In genomic region chrX:138847930-138848329, GRCh38 we compare ENCODE assay signal across 14 cellular contexts.
DNase-seq lines count a peak whose midpoint lies in the region; ATAC-seq, FAIRE-seq and TF ChIP-seq lines count a peak whose summit lies in the region.
"Had no signal": no experiment of that assay in that cellular context is flagged by ENCODE, and none has a peak within 500 bp of the region (broad histone marks: within the 10 kb centered on the region; RNA-seq: fewer than 3 reads in every experiment).

No MANE protein-coding gene starts in this region.

- DNase-seq in Daoy (ENCODE audit: low read depth) (peak; percentile 3), NCI-H69 (lab: John Stamatoyannopoulos, UW) (peak; percentile 13), dermis microvascular lymphatic vessel endothelial cell (ENCODE audit: low read depth in 2 of 2) (peak; percentile 9 to 12), myocyte (ENCODE audit: low read depth) (peak; percentile 20), H54 (ENCODE audit: insufficient read length, low spot score) (no peak), aorta (no peak), natural killer cell (no peak)
- DNase-seq in activated CD4-positive, alpha-beta T cell treated with anti-CD3 and anti-CD28 coated beads, Interleukin-2, amount 10 ng/mL, durations not matched to agents 7 days and 5 days = no peak
- DNase-seq: activated naive CD4-positive, alpha-beta T cell treated with anti-CD3 and anti-CD28 coated beads for 36 hours; naive B cell; NCI-H2171 treated with DMSO at 0.1 percent for 48 hours had no signal

- no peak overlapping the region for H3K27ac Mint-ChIP-seq in natural killer cell
- H3K27ac Mint-ChIP-seq in activated CD4-positive, alpha-beta T cell treated with anti-CD3 and anti-CD28 coated beads, Interleukin-2, amount 10 ng/mL, durations not matched to agents 7 days and 5 days = no peak overlapping the region
- H3K27ac Mint-ChIP-seq: activated naive CD4-positive, alpha-beta T cell treated with anti-CD3 and anti-CD28 coated beads for 36 hours; naive B cell had no signal

- no peak for FAIRE-seq in H54 (lab: Jason Lieb, UNC)
- FAIRE-seq: TTC549 had no signal

- H3K4me3 Mint-ChIP-seq in natural killer cell = no peak overlapping the region
- no peak overlapping the region for H3K4me3 Mint-ChIP-seq in activated CD4-positive, alpha-beta T cell treated with anti-CD3 and anti-CD28 coated beads, Interleukin-2, amount 10 ng/mL, durations not matched to agents 7 days and 5 days
- H3K4me3 Mint-ChIP-seq: activated naive CD4-positive, alpha-beta T cell treated with anti-CD3 and anti-CD28 coated beads for 36 hours; naive B cell had no signal

- no peaks in the 10 kb centered on the region for H3K36me3 Mint-ChIP-seq in natural killer cell
- no peaks in the 10 kb centered on the region for H3K36me3 Mint-ChIP-seq in activated CD4-positive, alpha-beta T cell treated with anti-CD3 and anti-CD28 coated beads, Interleukin-2, amount 10 ng/mL, durations not matched to agents 7 days and 5 days (ENCODE audit: low read depth)
- H3K36me3 Mint-ChIP-seq: naive B cell had no signal

- CTCF ChIA-PET in activated CD4-positive, alpha-beta T cell treated with anti-CD3 and anti-CD28 coated beads, Interleukin-2, amount 10 ng/mL, durations not matched to agents 7 days and 5 days (lab: Charles Lee) = no interaction called here

- no peaks in the 10 kb centered on the region for H3K36me3 ChIP-seq in aorta (ENCODE audit: control insufficient read depth in 1 of 2, insufficient read depth in 2 of 2, low read length in 1 of 2)
- H3K36me3 ChIP-seq: esophagus muscularis mucosa had no signal

- intact Hi-C loops in aorta (cut with DNase I) = no loop called here
- intact Hi-C loops in natural killer cell (cut with micrococcal nuclease) = no loop called here

- H3K27me3 Mint-ChIP-seq in natural killer cell (ENCODE audit: low read depth in 2 of 2) = peaks cover 0 to 20% of the 10 kb centered on the region in 2 donors
- no peaks in the 10 kb centered on the region for H3K27me3 Mint-ChIP-seq in activated CD4-positive, alpha-beta T cell treated with anti-CD3 and anti-CD28 coated beads, Interleukin-2, amount 10 ng/mL, durations not matched to agents 7 days and 5 days
- H3K27me3 Mint-ChIP-seq: naive B cell had no signal

- H3K27ac ChIP-seq in aorta (ENCODE audit: low read depth in 1 of 2, low read length in 2 of 2) = no peak overlapping the region
- H3K27ac ChIP-seq: esophagus muscularis mucosa had no signal

- no peaks in the 10 kb centered on the region for H3K4me1 Mint-ChIP-seq in natural killer cell
- no peaks in the 10 kb centered on the region for H3K4me1 Mint-ChIP-seq in activated CD4-positive, alpha-beta T cell treated with anti-CD3 and anti-CD28 coated beads, Interleukin-2, amount 10 ng/mL, durations not matched to agents 7 days and 5 days
- H3K4me1 Mint-ChIP-seq: naive B cell had no signal

- ATAC-seq in aorta (ENCODE audit: low FRiP score) (no peak), natural killer cell (no peak)
- ATAC-seq: Right ventricle myocardium inferior had no signal

- H3K27me3 ChIP-seq in aorta (ENCODE audit: control insufficient read depth in 1 of 2, insufficient read depth in 2 of 2, low read length in 1 of 2) = no peaks in the 10 kb centered on the region
- H3K27me3 ChIP-seq: esophagus muscularis mucosa had no signal

- TF ChIP-seq CTCF in natural killer cell (IDR thresholded peaks at IDR 0.05) = no peak

- no peak for TF ChIP-seq POLR2A in H54 (IDR thresholded peaks at IDR 0.05; ENCODE audit: low read depth, low read length)

- 35 to 50% methylated on average over 3 of the region's 3 CpGs for WGBS in aorta, 2 donors

- H3K4me1 ChIP-seq in aorta (ENCODE audit: control insufficient read depth in 1 of 2, insufficient read depth in 2 of 2, low read length in 2 of 2) = no peaks in the 10 kb centered on the region
- H3K4me1 ChIP-seq: esophagus muscularis mucosa had no signal

- H3K9me3 ChIP-seq in aorta (ENCODE audit: control insufficient read depth, low read length) = no peaks in the 10 kb centered on the region
- H3K9me3 ChIP-seq: esophagus muscularis mucosa had no signal

- H3K9me3 Mint-ChIP-seq in natural killer cell = peaks cover 0 to 2% of the 10 kb centered on the region in 2 donors
- H3K9me3 Mint-ChIP-seq in activated CD4-positive, alpha-beta T cell treated with anti-CD3 and anti-CD28 coated beads, Interleukin-2, amount 10 ng/mL, durations not matched to agents 7 days and 5 days = no peaks in the 10 kb centered on the region

- POLR2A ChIA-PET in activated CD4-positive, alpha-beta T cell treated with anti-CD3 and anti-CD28 coated beads, Interleukin-2, amount 10 ng/mL, durations not matched to agents 7 days and 5 days (lab: Charles Lee) = no interaction called here

- no peak overlapping the region for H3K4me3 ChIP-seq in aorta (ENCODE audit: low read length in 2 of 2)
- H3K4me3 ChIP-seq: esophagus muscularis mucosa had no signal

Comparison
In these comparisons a context has a peak if more than half of its experiments do, and no peak if none do; other contexts are left out.
1. DNase-seq: peak in Daoy (single experiment), NCI-H69 (single experiment), dermis microvascular lymphatic vessel endothelial cell (2 of 2) and myocyte (single experiment); none in H54 (single experiment), aorta (0 of 2), natural killer cell (single experiment) and activated CD4-positive, alpha-beta T cell treated with anti-CD3 and anti-CD28 coated beads, Interleukin-2, amount 10 ng/mL, durations not matched to agents 7 days and 5 days (single experiment).